Comparison of ENCODE assay signal across 1 cellular context in the genomic region with DNA sequence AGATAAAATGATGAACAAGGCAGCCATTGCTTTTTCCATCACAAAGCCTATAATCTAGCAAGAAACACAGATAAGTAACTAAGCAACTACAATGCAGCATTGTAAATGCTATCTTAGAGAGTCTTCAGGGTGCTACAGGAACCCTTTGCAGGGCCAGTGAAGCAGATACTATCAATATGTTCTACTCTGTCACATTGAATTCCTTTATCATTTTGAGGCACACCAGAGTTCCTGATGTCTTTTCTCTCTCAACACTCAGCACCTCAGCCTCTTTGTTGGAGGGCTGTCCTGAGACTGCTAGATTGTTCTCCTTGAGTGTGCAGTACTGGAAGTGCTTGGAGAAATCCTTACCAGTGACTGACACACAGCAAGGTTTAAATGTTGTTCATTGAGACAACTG.
TF ChIP-seq lines count a peak whose summit lies in the region.

No MANE protein-coding gene starts in this region.

TF ChIP-seq in SK-N-SH treated with all-trans-retinoic acid at 6 μM for 48 hours, 23 proteins besides CTCF, POLR2A, EP300 and RAD21 (continued from another document):
- TF ChIP-seq, protein P1, sequence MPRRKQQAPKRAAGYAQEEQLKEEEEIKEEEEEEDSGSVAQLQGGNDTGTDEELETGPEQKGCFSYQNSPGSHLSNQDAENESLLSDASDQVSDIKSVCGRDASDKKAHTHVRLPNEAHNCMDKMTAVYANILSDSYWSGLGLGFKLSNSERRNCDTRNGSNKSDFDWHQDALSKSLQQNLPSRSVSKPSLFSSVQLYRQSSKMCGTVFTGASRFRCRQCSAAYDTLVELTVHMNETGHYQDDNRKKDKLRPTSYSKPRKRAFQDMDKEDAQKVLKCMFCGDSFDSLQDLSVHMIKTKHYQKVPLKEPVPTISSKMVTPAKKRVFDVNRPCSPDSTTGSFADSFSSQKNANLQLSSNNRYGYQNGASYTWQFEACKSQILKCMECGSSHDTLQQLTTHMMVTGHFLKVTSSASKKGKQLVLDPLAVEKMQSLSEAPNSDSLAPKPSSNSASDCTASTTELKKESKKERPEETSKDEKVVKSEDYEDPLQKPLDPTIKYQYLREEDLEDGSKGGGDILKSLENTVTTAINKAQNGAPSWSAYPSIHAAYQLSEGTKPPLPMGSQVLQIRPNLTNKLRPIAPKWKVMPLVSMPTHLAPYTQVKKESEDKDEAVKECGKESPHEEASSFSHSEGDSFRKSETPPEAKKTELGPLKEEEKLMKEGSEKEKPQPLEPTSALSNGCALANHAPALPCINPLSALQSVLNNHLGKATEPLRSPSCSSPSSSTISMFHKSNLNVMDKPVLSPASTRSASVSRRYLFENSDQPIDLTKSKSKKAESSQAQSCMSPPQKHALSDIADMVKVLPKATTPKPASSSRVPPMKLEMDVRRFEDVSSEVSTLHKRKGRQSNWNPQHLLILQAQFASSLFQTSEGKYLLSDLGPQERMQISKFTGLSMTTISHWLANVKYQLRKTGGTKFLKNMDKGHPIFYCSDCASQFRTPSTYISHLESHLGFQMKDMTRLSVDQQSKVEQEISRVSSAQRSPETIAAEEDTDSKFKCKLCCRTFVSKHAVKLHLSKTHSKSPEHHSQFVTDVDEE (CRISPR knock-in tag; IDR thresholded peaks at IDR 0.05) = no peak
- no peak for TF ChIP-seq ESRRG (CRISPR knock-in tag; IDR thresholded peaks at IDR 0.05)
